8 cellular contexts compared by ENCODE assay signal in the genomic region with DNA sequence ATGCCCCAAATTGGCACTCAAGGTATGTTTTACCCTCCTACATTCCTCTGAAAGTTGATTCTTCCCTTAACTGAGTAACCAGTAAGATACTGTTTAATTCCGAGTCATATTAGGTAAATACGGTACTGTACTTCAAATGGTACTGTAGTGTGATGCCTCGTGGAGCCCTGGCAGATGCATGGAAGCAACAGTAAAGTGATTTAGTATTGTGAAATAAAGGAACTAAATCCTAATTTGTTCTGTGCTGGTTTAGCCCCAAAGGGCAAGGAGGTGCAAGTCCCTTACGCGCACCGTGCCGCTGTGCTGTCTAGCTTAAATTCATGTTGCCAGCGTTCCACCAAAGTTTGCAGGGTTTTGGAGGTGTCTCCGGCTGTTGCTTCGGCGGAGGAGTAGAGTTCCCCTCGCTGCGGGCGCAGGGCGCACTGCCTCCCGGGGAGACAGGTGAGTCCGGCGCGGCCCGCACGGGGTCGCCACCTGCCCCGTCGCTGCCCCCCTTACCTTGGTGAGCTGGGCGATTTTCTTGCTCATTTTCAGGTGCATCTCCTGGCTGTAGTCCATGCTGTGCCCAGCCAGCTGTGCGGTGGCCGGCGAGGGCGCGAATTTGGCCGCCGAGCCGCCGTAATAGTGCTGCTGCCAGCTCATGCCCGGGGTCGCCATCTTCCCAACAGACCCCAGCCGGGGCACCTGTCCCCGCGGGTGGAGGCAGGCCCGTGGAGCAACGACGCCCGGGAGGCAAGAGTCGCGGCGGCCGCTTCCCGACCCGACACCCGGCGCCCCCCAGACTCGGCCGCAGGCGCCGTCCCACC. TPM values are rescaled to one million over a fixed set of nuclear protein-coding genes. Genes with fewer than 3 reads are reported as not detected.
DNase-seq lines count a peak whose midpoint lies in the region; ATAC-seq, FAIRE-seq and TF ChIP-seq lines count a peak whose summit lies in the region.

No MANE protein-coding gene starts in this region.

- H3K4me3 ChIP-seq in CD8-positive, alpha-beta memory T cell (ENCODE audit: low read length), result peak overlapping the region; percentile 53
- H3K4me3 ChIP-seq in K562, result peak overlapping the region; percentile 74
- peak overlapping the region; percentile 60 for H3K4me3 ChIP-seq in smooth muscle cell

- H3K27me3 ChIP-seq in CD8-positive, alpha-beta memory T cell (ENCODE audit: insufficient read depth, low read length, poor library complexity, severe bottlenecking), result no peaks in the 10 kb centered on the region
- H3K27me3 ChIP-seq in K562 (ENCODE audit: control insufficient read depth in 2 of 2, insufficient read depth in 2 of 2, low read length in 2 of 2), result no peaks in the 10 kb centered on the region
- H3K27me3 ChIP-seq in smooth muscle cell (ENCODE audit: low read depth), result peaks cover 12% of the 10 kb centered on the region

- no peaks in the 10 kb centered on the region for H3K9me1 ChIP-seq in K562 (ENCODE audit: control insufficient read depth, insufficient read depth, low read length)

- peaks cover 2% of the 10 kb centered on the region for H3K9me3 ChIP-seq in CD8-positive, alpha-beta memory T cell (ENCODE audit: low read length)
- H3K9me3 ChIP-seq in K562 (replicated peaks; ENCODE audit: control insufficient read depth, insufficient read depth, low read depth, low read length) (peaks cover 4% of the 10 kb centered on the region; the same call in 1 of the 2 replicates), smooth muscle cell (replicated peaks; ENCODE audit: low read depth) (no peaks in the 10 kb centered on the region)

- POLR2A ChIA-PET in CD8-positive, alpha-beta memory T cell (lab: Charles Lee), result interaction anchor here (1.0 to 2.3 kb wide), 2 partner anchors 184 to 420 kb away, joined by 5 to 12 read pairs; a partner anchor contains a TSS
- POLR2A ChIA-PET in K562 (lab: Yijun Ruan, JAX), result interaction anchor here (0.6 to 1.3 kb wide), 9 partner anchors 10 to 831 kb away, joined by 3 to 6 read pairs (median 3); no protein-coding TSS in a partner anchor

- peaks cover 14% of the 10 kb centered on the region for H3K4me1 ChIP-seq in CD8-positive, alpha-beta memory T cell (ENCODE audit: insufficient read depth, low read length)
- H3K4me1 ChIP-seq in K562 (replicated peaks in 1 of 2; ENCODE audit: control insufficient read depth in 2 of 2, insufficient read depth in 2 of 2, low read length in 2 of 2), result peaks cover 13 to 15% of the 10 kb centered on the region in 2 experiments; a peak in 4 of 5 replicates
- H3K4me1 ChIP-seq in smooth muscle cell (ENCODE audit: low read depth), result no peaks in the 10 kb centered on the region

- intact Hi-C loops in K562 (cut with micrococcal nuclease), result loop anchor here (2.0 to 5.0 kb wide), 3 partner anchors 39 to 186 kb away; a partner anchor contains a TSS

- H3K27ac ChIP-seq in CD8-positive, alpha-beta memory T cell (ENCODE audit: low read depth, low read length), result peak overlapping the region; percentile 39
- H3K27ac ChIP-seq in K562 (ENCODE audit: extremely low read depth, low read depth, low read length) (peak overlapping the region; percentile 79; the same call in 2 of the 3 replicates), smooth muscle cell (ENCODE audit: low read depth) (no peak overlapping the region)

- TF ChIP-seq RAD21 in K562 (CRISPR knock-in tag; conservative IDR thresholded peaks at IDR 0.05 in 1 of 2, IDR thresholded peaks at IDR 0.05 in 1 of 2), result peak in 1 of 2 experiments; percentile 22; a peak in 1 of 4 replicates

- TF ChIP-seq POLR2A in K562 (conservative IDR thresholded peaks at IDR 0.05), result peak; percentile 25

- H3F3A ChIP-seq in smooth muscle cell (ENCODE audit: low read depth), result no peaks in the 10 kb centered on the region

- peaks cover 0 to 2% (median 0%) of the 10 kb centered on the region in 3 donors for H3K36me3 Mint-ChIP-seq in CD8-positive, alpha-beta memory T cell
- no peaks in the 10 kb centered on the region for H3K36me3 Mint-ChIP-seq in T-helper 2 cell treated with Interferon-gamma antibody and Interleukin-4, amounts not matched to agents 5 μg/mL and 100 μg/mL, for 36 hours (ENCODE audit: low read depth)

- ATAC-seq in GM21367 (IDR thresholded peaks at IDR 0.05; ENCODE audit: unreplicated experiment) (peak; percentile 30), K562 (peak; percentile 68)

- TF ChIP-seq CTCF in K562 (IDR thresholded peaks at IDR 0.05 in 2 of 3, conservative IDR thresholded peaks at IDR 0.05 in 1 of 3; ENCODE audit: insufficient read depth in 2 of 3, low read depth in 1 of 3, low read length in 3 of 3) (peak; percentile 44 to 74 (median 46); a peak in 5 of 6 replicates), smooth muscle cell (IDR thresholded peaks at IDR 0.05; ENCODE audit: borderline replicate concordance, insufficient read depth, poor library complexity, severe bottlenecking) (no peak)

- no TSS peak for BruUV-seq in K562 (replicated peaks; lab: Mats Ljungman, UMichigan)

- H2AFZ ChIP-seq in K562 (ENCODE audit: low read depth, low read length) (peak overlapping the region; percentile 92), smooth muscle cell (ENCODE audit: low read depth) (peak overlapping the region; percentile 52)

- TF ChIP-seq EP300 in K562 (IDR thresholded peaks at IDR 0.05; ENCODE audit: low read length), result no peak

- no peaks in the 10 kb centered on the region for H3K36me3 ChIP-seq in CD8-positive, alpha-beta memory T cell (ENCODE audit: insufficient read depth, low read length)
- no peaks in the 10 kb centered on the region for H3K36me3 ChIP-seq in K562 (ENCODE audit: control insufficient read depth, insufficient read depth, low read length)
- no peaks in the 10 kb centered on the region for H3K36me3 ChIP-seq in smooth muscle cell (ENCODE audit: low read depth)

- CTCF ChIA-PET in CD8-positive, alpha-beta memory T cell (lab: Charles Lee), result interaction anchor here (0.9 to 2.5 kb wide), 10 partner anchors 9 to 566 kb away, joined by 3 to 14 read pairs (median 3); no protein-coding TSS in a partner anchor
- CTCF ChIA-PET in K562 (lab: Yijun Ruan, JAX; ENCODE audit: low intra/inter-chr PET ratio), result no interaction called here

- H3K9ac ChIP-seq in K562 (ENCODE audit: insufficient read depth in 1 of 2, low read depth in 2 of 2, low read length in 2 of 2) (peak overlapping the region; percentile 81 to 95), smooth muscle cell (ENCODE audit: low read depth) (no peak overlapping the region)

- WGBS in K562 (ENCODE audit: insufficient coverage, low coverage, missing lambda C conversion rate), result under 1% methylated on average over 38 of the region's 55 CpGs
- 6% methylated on average over 45 of the region's 55 CpGs for WGBS in smooth muscle cell (ENCODE audit: low lambda C conversion rate)

- H3K4me2 ChIP-seq in K562 (ENCODE audit: insufficient read depth, low read length) (peak overlapping the region; percentile 93), smooth muscle cell (peak overlapping the region; percentile 99)

- H3K27me3 Mint-ChIP-seq in CD8-positive, alpha-beta memory T cell, result no peaks in the 10 kb centered on the region
- H3K27me3 Mint-ChIP-seq in T-helper 2 cell treated with Interferon-gamma antibody and Interleukin-4, amounts not matched to agents 5 μg/mL and 100 μg/mL, for 36 hours (ENCODE audit: low read depth), result peaks cover 7% of the 10 kb centered on the region

- peak overlapping the region; percentile 69 to 88 (median 73) for H3K4me3 Mint-ChIP-seq in CD8-positive, alpha-beta memory T cell
- peak overlapping the region; percentile 79 for H3K4me3 Mint-ChIP-seq in T-helper 2 cell treated with Interferon-gamma antibody and Interleukin-4, amounts not matched to agents 5 μg/mL and 100 μg/mL, for 36 hours

- in situ Hi-C loops in K562 (cut with MboI), result no loop called here

- DNase-seq in CD8-positive, alpha-beta memory T cell, result peak; percentile 21 to 63 (median 47)
- DNase-seq in HuH-7.5 (ENCODE audit: low spot score) (peak; percentile 42), K562 (ENCODE audit: extremely low read depth in 1 of 4, low spot score in 3 of 4) (peak; percentile 44 to 68 (median 49)), iPS-NIHi11 (ENCODE audit: low spot score) (peak; percentile 64), smooth muscle cell (lab: John Stamatoyannopoulos, UW; ENCODE audit: unreplicated experiment) (no peak)
- peak; percentile 42 for DNase-seq in T-helper 2 cell treated with Interferon-gamma antibody and Interleukin-4, amounts not matched to agents 5 μg/mL and 100 μg/mL, for 36 hours (ENCODE audit: low spot score)
- DNase-seq in NK-92 treated with Interleukin-12 subunit alpha and Interleukin-12 subunit beta, amount 100 ng/mL, for 24 hours (lab: John Stamatoyannopoulos, UW), result no peak

- H3K9me3 Mint-ChIP-seq in CD8-positive, alpha-beta memory T cell, result peaks cover 0 to under 1% (median 0%) of the 10 kb centered on the region in 5 donors
- H3K9me3 Mint-ChIP-seq in T-helper 2 cell treated with Interferon-gamma antibody and Interleukin-4, amounts not matched to agents 5 μg/mL and 100 μg/mL, for 36 hours, result peaks cover 7% of the 10 kb centered on the region

- no peak for FAIRE-seq in K562 (lab: Jason Lieb, UNC)

- peak overlapping the region; percentile 8 to 80 (median 64) for H3K27ac Mint-ChIP-seq in CD8-positive, alpha-beta memory T cell
- H3K27ac Mint-ChIP-seq in T-helper 2 cell treated with Interferon-gamma antibody and Interleukin-4, amounts not matched to agents 5 μg/mL and 100 μg/mL, for 36 hours, result peak overlapping the region; percentile 43

- H3K79me2 ChIP-seq in K562 (ENCODE audit: control insufficient read depth, insufficient read depth, low read length), result peaks cover 21% of the 10 kb centered on the region; the same call in 2 of the 3 replicates
- H3K79me2 ChIP-seq in smooth muscle cell (ENCODE audit: low read depth), result no peaks in the 10 kb centered on the region

- H3K4me1 Mint-ChIP-seq in CD8-positive, alpha-beta memory T cell, result peaks cover 27 to 46% (median 35%) of the 10 kb centered on the region in 3 donors
- H3K4me1 Mint-ChIP-seq in T-helper 2 cell treated with Interferon-gamma antibody and Interleukin-4, amounts not matched to agents 5 μg/mL and 100 μg/mL, for 36 hours (ENCODE audit: low read depth), result peaks cover 30% of the 10 kb centered on the region

- no peaks in the 10 kb centered on the region for H4K20me1 ChIP-seq in K562 (replicated peaks; ENCODE audit: control insufficient read depth, insufficient read depth, low read length)
- no peaks in the 10 kb centered on the region for H4K20me1 ChIP-seq in smooth muscle cell (ENCODE audit: low read depth)

RNA-seq across cellular contexts. Expression of a gene that starts 0.6 kb away (rescaled TPM):
- total RNA-seq in CD8-positive, alpha-beta memory T cell, result 1 to 10 TPM; 2.0 to 2.2 TPM
- polyA plus RNA-seq in CD8-positive, alpha-beta memory T cell, result 0.85 TPM
- 4.1 and 23.9 TPM in 2 replicates for total RNA-seq in K562 (2011; cell fraction: chromatin; rRNA removed; ENCODE audit: low replicate concordance)
- 2.7 and 4.9 TPM in 2 replicates for total RNA-seq in K562 (2011; cell fraction: nucleolus; rRNA removed)
- 8.4 and 13.0 TPM in 2 replicates for total RNA-seq in K562 (2011; cell fraction: nucleoplasm; rRNA removed)
- 7.8 and 8.4 TPM in 2 replicates for total RNA-seq in K562 (2014; rRNA removed)
- total RNA-seq in K562 (2014; rRNA removed; fragmentation: Illumina TruSeq; extraction: Trizol), result 16.8 and 18.7 TPM in 2 replicates
- total RNA-seq in K562 (2015; rRNA removed; fragmentation: Illumina TruSeq; extraction: Trizol), result 15.1 and 15.7 TPM in 2 replicates
- 9.5 and 13.6 TPM in 2 replicates for total RNA-seq in K562 (2021)
- 10.7 and 13.1 TPM in 2 replicates for polyA plus RNA-seq in K562 (2011; rRNA removed)
- polyA plus RNA-seq in K562 (2011; cell fraction: cytosol; rRNA removed), result 1.9 and 4.1 TPM in 2 replicates
- 13.8 and 14.7 TPM in 2 replicates for polyA plus RNA-seq in K562 (2011; cell fraction: nucleus; rRNA removed)
- polyA plus RNA-seq in K562 (2012), result 6.3 and 8.8 TPM in 2 replicates
- polyA plus RNA-seq in K562 (2014; fragmentation: Illumina TruSeq; extraction: Trizol), result 11.2 and 15.1 TPM in 2 replicates
- polyA plus RNA-seq in K562 (2014; fragmentation: Nextera tagmentation; extraction: Ambion mirVana), result 1 to 10 TPM; 6.4 to 9.3 TPM
- polyA plus RNA-seq in K562 (2014; rRNA removed), result 9.9 and 10.1 TPM in 2 replicates
- polyA minus RNA-seq in K562 (2011; rRNA and poly(A)+ RNA removed), result 10.7 and 12.1 TPM in 2 replicates
- polyA minus RNA-seq in K562 (2011; cell fraction: cytosol; rRNA and poly(A)+ RNA removed), result 3.3 and 6.6 TPM in 2 replicates
- 13.3 and 16.1 TPM in 2 replicates for polyA minus RNA-seq in K562 (2011; cell fraction: nucleus; rRNA and poly(A)+ RNA removed)
- total RNA-seq in smooth muscle cell, result 0.22 and 0.31 TPM in 2 replicates
- 0.23 and 0.50 TPM in 2 replicates for polyA plus RNA-seq in smooth muscle cell

Comparison
In these comparisons a context has a peak if more than half of its experiments do, and no peak if none do; other contexts are left out.
1. DNase-seq: peak in CD8-positive, alpha-beta memory T cell (5 of 5), HuH-7.5 (single experiment), T-helper 2 cell treated with Interferon-gamma antibody and Interleukin-4, amounts not matched to agents 5 μg/mL and 100 μg/mL, for 36 hours (single experiment), K562 (4 of 4) and iPS-NIHi11 (single experiment); none in smooth muscle cell (single experiment) and NK-92 treated with Interleukin-12 subunit alpha and Interleukin-12 subunit beta, amount 100 ng/mL, for 24 hours (single experiment).
2. Peak in every context shown above with its lines, with median percentiles within 50 percentile points of each other: H3K4me3 ChIP-seq.